Comparison of ENCODE assay signal across 1 cellular context in genomic region chr5:15528476-15528875, GRCh38.
TF ChIP-seq lines count a peak whose summit lies in the region.

No MANE protein-coding gene starts in this region.

TF ChIP-seq in HepG2, 621 proteins besides CTCF, POLR2A, EP300 and RAD21:
- TF ChIP-seq ZNF563 (CRISPR knock-in tag; IDR thresholded peaks at IDR 0.05) (no peak), GMEB1 (CRISPR knock-in tag; IDR thresholded peaks at IDR 0.05; ENCODE audit: borderline replicate concordance) (no peak), ZNF770 (CRISPR knock-in tag; IDR thresholded peaks at IDR 0.05) (no peak)
